22 cellular contexts compared by ENCODE assay signal in genomic region chr7:1110358-1110757, GRCh38.
"Had no signal": no experiment of that assay in that cellular context is flagged by ENCODE, and none has a peak within 500 bp of the region (broad histone marks: within the 10 kb centered on the region; RNA-seq: fewer than 3 reads in every experiment).

No MANE protein-coding gene starts in this region.

- H3K36me3 Mint-ChIP-seq: activated naive CD4-positive, alpha-beta T cell treated with anti-CD3 and anti-CD28 coated beads, Interleukin-2, amount 10 ng/mL, durations not matched to agents 7 days and 5 days; activated naive CD8-positive, alpha-beta T cell treated with anti-CD3 and anti-CD28 coated beads for 36 hours had no signal

- H3K27ac Mint-ChIP-seq: activated CD8-positive, alpha-beta T cell treated with anti-CD3 and anti-CD28 coated beads for 36 hours; activated naive CD4-positive, alpha-beta T cell treated with anti-CD3 and anti-CD28 coated beads, Interleukin-2, amount 10 ng/mL, durations not matched to agents 7 days and 5 days; activated naive CD8-positive, alpha-beta T cell treated with anti-CD3 and anti-CD28 coated beads for 36 hours; activated T-cell treated with anti-CD3 and anti-CD28 coated beads, Interleukin-2, amount 50 U/mL, for 72 hours; activated T-helper 2 cell treated with anti-CD3 and anti-CD28 coated beads, Interferon-gamma antibody, Interleukin-2, Interleukin-4, amounts not matched to agents 10 μg/mL and 5 μg/mL and 100 μg/mL, durations not matched to agents 14 hours and 24 hours and 36 hours; T-helper 1 cell treated with Interleukin-12 subunit alpha and Interleukin-12 subunit beta and Interleukin-4 antibody, amounts not matched to agents 30 μg/mL and 1 μg/mL, for 36 hours had no signal

- H3K36me3 ChIP-seq: cardiac muscle cell, Peyer's patch had no signal

- H3K27me3 Mint-ChIP-seq: activated CD8-positive, alpha-beta T cell treated with anti-CD3 and anti-CD28 coated beads for 36 hours; activated naive CD4-positive, alpha-beta T cell treated with anti-CD3 and anti-CD28 coated beads, Interleukin-2, amount 10 ng/mL, durations not matched to agents 7 days and 5 days; activated naive CD8-positive, alpha-beta T cell treated with anti-CD3 and anti-CD28 coated beads for 36 hours had no signal

- H3K4me1 ChIP-seq: Peyer's patch had no signal

- H3K9me3 ChIP-seq: Peyer's patch had no signal

- ATAC-seq: activated CD4-positive, CD25-positive, alpha-beta regulatory T cell treated with anti-CD3 and anti-CD28 coated beads, Interleukin-2, amount 50 U/mL, for 24 hours; activated CD8-positive, alpha-beta T cell treated with anti-CD3 and anti-CD28 coated beads for 36 hours; activated T-cell treated with anti-CD3 and anti-CD28 coated beads, Interleukin-2, amount 50 U/mL, for 72 hours had no signal

- H3K27ac ChIP-seq: brain microvascular endothelial cell, cardiac muscle cell, Peyer's patch, RWPE1 had no signal

- H3K27me3 ChIP-seq: brain microvascular endothelial cell, cardiac muscle cell, Peyer's patch had no signal

- H3K4me3 ChIP-seq: cardiac muscle cell, Peyer's patch had no signal

- H3K4me1 Mint-ChIP-seq: activated naive CD8-positive, alpha-beta T cell treated with anti-CD3 and anti-CD28 coated beads for 36 hours had no signal

- H3K9me3 Mint-ChIP-seq: activated CD8-positive, alpha-beta T cell treated with anti-CD3 and anti-CD28 coated beads for 36 hours; activated naive CD8-positive, alpha-beta T cell treated with anti-CD3 and anti-CD28 coated beads for 36 hours; activated T-cell treated with anti-CD3 and anti-CD28 coated beads, Interleukin-2, amount 50 U/mL, for 72 hours; T-helper 1 cell treated with Interleukin-12 subunit alpha and Interleukin-12 subunit beta and Interleukin-4 antibody, amounts not matched to agents 30 μg/mL and 1 μg/mL, for 36 hours had no signal

- H3K4me3 Mint-ChIP-seq: activated CD8-positive, alpha-beta T cell treated with anti-CD3 and anti-CD28 coated beads for 36 hours; activated naive CD4-positive, alpha-beta T cell treated with anti-CD3 and anti-CD28 coated beads, Interleukin-2, amount 10 ng/mL, durations not matched to agents 7 days and 5 days; activated naive CD8-positive, alpha-beta T cell treated with anti-CD3 and anti-CD28 coated beads for 36 hours; activated T-cell treated with anti-CD3 and anti-CD28 coated beads, Interleukin-2, amount 50 U/mL, for 72 hours; T-helper 1 cell treated with Interleukin-12 subunit alpha and Interleukin-12 subunit beta and Interleukin-4 antibody, amounts not matched to agents 30 μg/mL and 1 μg/mL, for 36 hours had no signal

- DNase-seq: activated CD4-positive, alpha-beta T cell treated with anti-CD3 and anti-CD28 coated beads for 4 hours; activated CD8-positive, alpha-beta memory T cell treated with anti-CD3 and anti-CD28 coated beads, Interleukin-2, amount 50 U/mL, for 4 hours; activated CD8-positive, alpha-beta T cell treated with anti-CD3 and anti-CD28 coated beads for 36 hours; activated gamma-delta T cell treated with Interleukin-2 at 50 U/mL for 16 hours; activated naive CD4-positive, alpha-beta T cell treated with anti-CD3 and anti-CD28 coated beads, Interleukin-2, amount 10 ng/mL, durations not matched to agents 7 days and 5 days; activated naive CD8-positive, alpha-beta T cell treated with anti-CD3 and anti-CD28 coated beads for 36 hours; activated T-cell treated with anti-CD3 and anti-CD28 coated beads, Interleukin-2, amount 50 U/mL, for 72 hours; brain microvascular endothelial cell; Kasumi-1; NCI-H1105 treated with DMSO at 0.1 percent for 48 hours; NCI-H1436 treated with DMSO at 0.1 percent for 48 hours; NCI-H187; NCI-H2081; NCI-H446; NCI-H524; Peyer's patch; SHP77 treated with DMSO at 0.1 percent for 48 hours had no signal
